9 cellular contexts compared by ENCODE assay signal in genomic region chr10:17805921-17806577, GRCh38. TPM values are rescaled to one million over a fixed set of nuclear protein-coding genes. Genes with fewer than 3 reads are reported as not detected.
A peak's percentile ranks its signal among the peaks of the same experiment; 100 is the strongest.
DNase-seq lines count a peak whose midpoint lies in the region; ATAC-seq lines count a peak whose summit lies in the region.
"Had no signal": no experiment of that assay in that cellular context is flagged by ENCODE, and none has a peak within 500 bp of the region (broad histone marks: within the 10 kb centered on the region; RNA-seq: fewer than 3 reads in every experiment).

No MANE protein-coding gene starts in this region.

- H3K4me1 Mint-ChIP-seq in activated CD8-positive, alpha-beta memory T cell treated with anti-CD3 and anti-CD28 coated beads, Interleukin-2, amount 10 ng/mL, durations not matched to agents 7 days and 5 days = peaks cover 7% of the 10 kb centered on the region
- peaks cover 4% of the 10 kb centered on the region for H3K4me1 Mint-ChIP-seq in activated CD8-positive, alpha-beta T cell treated with anti-CD3 and anti-CD28 coated beads, Interleukin-2, amount 10 ng/mL, durations not matched to agents 7 days and 5 days (ENCODE audit: low read depth)

- no peak for ATAC-seq in activated CD8-positive, alpha-beta memory T cell treated with anti-CD3 and anti-CD28 coated beads, Interleukin-2, amount 10 ng/mL, durations not matched to agents 7 days and 5 days
- ATAC-seq in HG02798 (IDR thresholded peaks at IDR 0.05; ENCODE audit: poor library complexity, unreplicated experiment) (peak; percentile 79), GM18873 (IDR thresholded peaks at IDR 0.05; ENCODE audit: low FRiP score, unreplicated experiment) (no peak)
- peak; percentile 73 for ATAC-seq in activated CD8-positive, alpha-beta T cell treated with anti-CD3 and anti-CD28 coated beads, Interleukin-2, amount 10 ng/mL, durations not matched to agents 7 days and 5 days

- H3K4me3 Mint-ChIP-seq in activated CD8-positive, alpha-beta memory T cell treated with anti-CD3 and anti-CD28 coated beads, Interleukin-2, amount 10 ng/mL, durations not matched to agents 7 days and 5 days = no peak overlapping the region
- H3K4me3 Mint-ChIP-seq in activated CD8-positive, alpha-beta T cell treated with anti-CD3 and anti-CD28 coated beads, Interleukin-2, amount 10 ng/mL, durations not matched to agents 7 days and 5 days = no peak overlapping the region

- H3K36me3 Mint-ChIP-seq in activated CD8-positive, alpha-beta memory T cell treated with anti-CD3 and anti-CD28 coated beads, Interleukin-2, amount 10 ng/mL, durations not matched to agents 7 days and 5 days = no peaks in the 10 kb centered on the region
- no peaks in the 10 kb centered on the region for H3K36me3 Mint-ChIP-seq in activated CD8-positive, alpha-beta T cell treated with anti-CD3 and anti-CD28 coated beads, Interleukin-2, amount 10 ng/mL, durations not matched to agents 7 days and 5 days (ENCODE audit: low read depth)

- H3K27ac Mint-ChIP-seq in activated CD8-positive, alpha-beta memory T cell treated with anti-CD3 and anti-CD28 coated beads, Interleukin-2, amount 10 ng/mL, durations not matched to agents 7 days and 5 days = no peak overlapping the region
- H3K27ac Mint-ChIP-seq in activated CD8-positive, alpha-beta T cell treated with anti-CD3 and anti-CD28 coated beads, Interleukin-2, amount 10 ng/mL, durations not matched to agents 7 days and 5 days = no peak overlapping the region

- H3K9me3 Mint-ChIP-seq in activated CD8-positive, alpha-beta memory T cell treated with anti-CD3 and anti-CD28 coated beads, Interleukin-2, amount 10 ng/mL, durations not matched to agents 7 days and 5 days (ENCODE audit: low read depth) = no peaks in the 10 kb centered on the region
- no peaks in the 10 kb centered on the region for H3K9me3 Mint-ChIP-seq in activated CD8-positive, alpha-beta T cell treated with anti-CD3 and anti-CD28 coated beads, Interleukin-2, amount 10 ng/mL, durations not matched to agents 7 days and 5 days (ENCODE audit: insufficient read depth)

- H3K27me3 Mint-ChIP-seq in activated CD8-positive, alpha-beta memory T cell treated with anti-CD3 and anti-CD28 coated beads, Interleukin-2, amount 10 ng/mL, durations not matched to agents 7 days and 5 days = peaks cover 16% of the 10 kb centered on the region
- H3K27me3 Mint-ChIP-seq in activated CD8-positive, alpha-beta T cell treated with anti-CD3 and anti-CD28 coated beads, Interleukin-2, amount 10 ng/mL, durations not matched to agents 7 days and 5 days (ENCODE audit: low read depth) = peaks cover 16% of the 10 kb centered on the region

- peak; percentile 2 for DNase-seq in activated CD8-positive, alpha-beta memory T cell treated with anti-CD3 and anti-CD28 coated beads, Interleukin-2, amount 50 U/mL, for 24 hours (ENCODE audit: extremely low read depth)
- no peak for DNase-seq in activated CD8-positive, alpha-beta memory T cell treated with anti-CD3 and anti-CD28 coated beads, Interleukin-2, amount 10 ng/mL, durations not matched to agents 7 days and 5 days
- DNase-seq in activated CD8-positive, alpha-beta T cell treated with anti-CD3 and anti-CD28 coated beads, Interleukin-2, amount 10 ng/mL, durations not matched to agents 7 days and 5 days = peak; percentile 25
- peak; percentile 12 to 16 for DNase-seq in stimulated activated CD4-positive, alpha-beta T cell treated with anti-CD3 and anti-CD28 coated beads, Interleukin-4, amount 100 ng/mL, for 4 hours
- DNase-seq in cerebellum (ENCODE audit: low spot score) (no peak), NCI-H446 (lab: John Stamatoyannopoulos, UW) (no peak)
- DNase-seq: SHP77 had no signal

- POLR2A ChIA-PET in activated CD8-positive, alpha-beta T cell treated with anti-CD3 and anti-CD28 coated beads, Interleukin-2, amount 10 ng/mL, durations not matched to agents 7 days and 5 days (lab: Charles Lee) = no interaction called here

- CTCF ChIA-PET in activated CD8-positive, alpha-beta memory T cell treated with anti-CD3 and anti-CD28 coated beads, Interleukin-2, amount 10 ng/mL, durations not matched to agents 7 days and 5 days (lab: Charles Lee) = no interaction called here
- CTCF ChIA-PET in activated CD8-positive, alpha-beta T cell treated with anti-CD3 and anti-CD28 coated beads, Interleukin-2, amount 10 ng/mL, durations not matched to agents 7 days and 5 days (lab: Charles Lee) = no interaction called here

RNA-seq across cellular contexts. Expression of gene MRC1, which starts 3.1 kb away (rescaled TPM):
- under 1 TPM in 1 of 2 experiments, not detected in 1; 0.05 TPM for total RNA-seq in activated CD8-positive, alpha-beta memory T cell treated with anti-CD3 and anti-CD28 coated beads, Interleukin-2, amount 10 ng/mL, durations not matched to agents 7 days and 5 days
- total RNA-seq in activated CD8-positive, alpha-beta T cell treated with anti-CD3 and anti-CD28 coated beads, Interleukin-2, amount 10 ng/mL, durations not matched to agents 7 days and 5 days = not detected
- total RNA-seq in cerebellum = 5.5 TPM

RNA-seq across cellular contexts. Expression of gene TMEM236, which starts 54.0 kb away (rescaled TPM):
- under 1 TPM; 0.06 to 0.12 TPM for total RNA-seq in activated CD8-positive, alpha-beta memory T cell treated with anti-CD3 and anti-CD28 coated beads, Interleukin-2, amount 10 ng/mL, durations not matched to agents 7 days and 5 days
- under 1 TPM in 1 of 2 experiments, not detected in 1; 0.13 TPM for total RNA-seq in activated CD8-positive, alpha-beta T cell treated with anti-CD3 and anti-CD28 coated beads, Interleukin-2, amount 10 ng/mL, durations not matched to agents 7 days and 5 days
- total RNA-seq in cerebellum = 0.18 TPM

Comparison
In these comparisons a context has a peak if more than half of its experiments do, and no peak if none do; other contexts are left out.
1. DNase-seq: peak in activated CD8-positive, alpha-beta memory T cell treated with anti-CD3 and anti-CD28 coated beads, Interleukin-2, amount 50 U/mL, for 24 hours (single experiment), activated CD8-positive, alpha-beta T cell treated with anti-CD3 and anti-CD28 coated beads, Interleukin-2, amount 10 ng/mL, durations not matched to agents 7 days and 5 days (single experiment) and stimulated activated CD4-positive, alpha-beta T cell treated with anti-CD3 and anti-CD28 coated beads, Interleukin-4, amount 100 ng/mL, for 4 hours (2 of 2); none in activated CD8-positive, alpha-beta memory T cell treated with anti-CD3 and anti-CD28 coated beads, Interleukin-2, amount 10 ng/mL, durations not matched to agents 7 days and 5 days (single experiment), cerebellum (single experiment) and NCI-H446 (0 of 2).
2. ATAC-seq: peak in HG02798 (single experiment) and activated CD8-positive, alpha-beta T cell treated with anti-CD3 and anti-CD28 coated beads, Interleukin-2, amount 10 ng/mL, durations not matched to agents 7 days and 5 days (single experiment); none in activated CD8-positive, alpha-beta memory T cell treated with anti-CD3 and anti-CD28 coated beads, Interleukin-2, amount 10 ng/mL, durations not matched to agents 7 days and 5 days (single experiment) and GM18873 (single experiment).